In genomic region chr17:69503711-69504110, GRCh38 we compare ENCODE assay signal across 11 cellular contexts.
DNase-seq lines count a peak whose midpoint lies in the region; ATAC-seq and TF ChIP-seq lines count a peak whose summit lies in the region.
"Had no signal": no experiment of that assay in that cellular context is flagged by ENCODE, and none has a peak within 500 bp of the region (broad histone marks: within the 10 kb centered on the region; RNA-seq: fewer than 3 reads in every experiment).

No MANE protein-coding gene starts in this region.

- H4K20me1 ChIP-seq in OCI-LY3 (ENCODE audit: insufficient read depth, low read length): no peaks in the 10 kb centered on the region

- H3K27ac ChIP-seq in OCI-LY3 (ENCODE audit: low read length): peak overlapping the region; percentile 94
- no peak overlapping the region for H3K27ac ChIP-seq in ascending aorta

- H3K4me3 ChIP-seq in GM12864 (ENCODE audit: low read depth, low read length): no peak overlapping the region
- peak overlapping the region; percentile 79 for H3K4me3 ChIP-seq in OCI-LY3 (ENCODE audit: low read length)
- no peak overlapping the region for H3K4me3 ChIP-seq in ascending aorta
- H3K4me3 ChIP-seq: HAP-1 had no signal

- no peaks in the 10 kb centered on the region; the same call in 1 of the 2 replicates for H3K79me2 ChIP-seq in OCI-LY3 (ENCODE audit: low read length)

- H3K4me1 ChIP-seq in OCI-LY3 (ENCODE audit: low read length): peaks cover 57% of the 10 kb centered on the region
- peaks cover 0 to 9% of the 10 kb centered on the region in 2 donors for H3K4me1 ChIP-seq in ascending aorta

- ATAC-seq in GM19455 (IDR thresholded peaks at IDR 0.05; ENCODE audit: unreplicated experiment) (peak; percentile 89), HG02981 (IDR thresholded peaks at IDR 0.05; ENCODE audit: unreplicated experiment) (peak; percentile 83)

- no peak for TF ChIP-seq CTCF in GM12864 (IDR thresholded peaks at IDR 0.05; ENCODE audit: low read depth, low read length, missing control alignments)
- no peak for TF ChIP-seq CTCF in OCI-LY3 (IDR thresholded peaks at IDR 0.05; ENCODE audit: low read depth, low read length)
- TF ChIP-seq CTCF in ascending aorta (IDR thresholded peaks at IDR 0.05): no peak

- no peak overlapping the region for H2AFZ ChIP-seq in OCI-LY3 (ENCODE audit: low read depth, low read length)

- intact Hi-C loops in ascending aorta (cut with DNase I): no loop called here

- H3K36me3 ChIP-seq in OCI-LY3 (replicated peaks; ENCODE audit: low read depth, low read length) (peaks cover 21% of the 10 kb centered on the region), ascending aorta (no peaks in the 10 kb centered on the region)
- H3K36me3 ChIP-seq: HAP-1 had no signal

- DNase-seq in GM12864 (ENCODE audit: low read depth) (peak; percentile 74), NCI-H2029 treated with DMSO at 0.1 percent for 48 hours (lab: John Stamatoyannopoulos, UW) (no peak), midbrain (lab: John Stamatoyannopoulos, UW) (no peak), ascending aorta (ENCODE audit: low spot score in 2 of 2) (no peak)
- DNase-seq in activated naive CD4-positive, alpha-beta T cell treated with anti-CD3 and anti-CD28 coated beads, Interleukin-2, amount 50 U/mL, for 16 hours: no peak
- DNase-seq: activated T-cell treated with anti-CD3 and anti-CD28 coated beads, Interleukin-2, amount 50 U/mL, for 1 hour; NCI-H1694 had no signal

- peak overlapping the region; percentile 83 for H3K9ac ChIP-seq in OCI-LY3 (ENCODE audit: low read length)

- H3K27me3 ChIP-seq in OCI-LY3 (ENCODE audit: low read depth, low read length) (no peaks in the 10 kb centered on the region), ascending aorta (no peaks in the 10 kb centered on the region)

- peak overlapping the region; percentile 87 for H3K4me2 ChIP-seq in OCI-LY3 (ENCODE audit: low read length)

- H3K9me3 ChIP-seq in OCI-LY3 (ENCODE audit: insufficient read depth, low read length) (no peaks in the 10 kb centered on the region), ascending aorta (no peaks in the 10 kb centered on the region)
- H3K9me3 ChIP-seq: HAP-1 had no signal
